Comparison of ENCODE assay signal across 10 cellular contexts in genomic region chr15:77025941-77026411, GRCh38. TPM values are rescaled to one million over a fixed set of nuclear protein-coding genes. Genes with fewer than 3 reads are reported as not detected.
A peak's percentile ranks its signal among the peaks of the same experiment; 100 is the strongest.
DNase-seq lines count a peak whose midpoint lies in the region; ATAC-seq, FAIRE-seq and TF ChIP-seq lines count a peak whose summit lies in the region.
"Had no signal": no experiment of that assay in that cellular context is flagged by ENCODE, and none has a peak within 500 bp of the region (broad histone marks: within the 10 kb centered on the region; RNA-seq: fewer than 3 reads in every experiment).

No MANE protein-coding gene starts in this region.

- no peaks in the 10 kb centered on the region for H3K4me1 ChIP-seq in right lobe of liver
- H3K4me1 ChIP-seq in HepG2 (ENCODE audit: insufficient read depth, low read length) = peaks cover 21% of the 10 kb centered on the region

- TF ChIP-seq POLR2A in right lobe of liver (IDR thresholded peaks at IDR 0.05) (no peak), HepG2 (IDR thresholded peaks at IDR 0.05; ENCODE audit: insufficient read depth in 1 of 2, low read depth in 2 of 2, low read length in 2 of 2) (no peak)

- TF ChIP-seq RAD21 in HepG2 (CRISPR knock-in tag; IDR thresholded peaks at IDR 0.05) = no peak

- no peak overlapping the region for H3K27ac ChIP-seq in right lobe of liver
- no peak overlapping the region for H3K27ac ChIP-seq in HepG2 (ENCODE audit: extremely low read length, insufficient read depth, low read length)

- H4K20me1 ChIP-seq in HepG2 (ENCODE audit: insufficient read depth, low read length) = no peaks in the 10 kb centered on the region

- H3K27me3 Mint-ChIP-seq in activated T-helper 1 cell treated with anti-CD3 and anti-CD28 coated beads, Interleukin-12 subunit alpha, Interleukin-12 subunit beta, Interleukin-2, Interleukin-4 antibody, amounts not matched to agents 30 ng/mL and 10 ng/mL and 1 ng/mL, durations not matched to agents 14 hours and 24 hours and 36 hours (ENCODE audit: insufficient read depth) = no peaks in the 10 kb centered on the region
- peaks cover 0 to 10% (median 4%) of the 10 kb centered on the region in 3 donors for H3K27me3 Mint-ChIP-seq in immature natural killer cell (ENCODE audit: low read depth in 3 of 3)
- peaks cover 13% of the 10 kb centered on the region for H3K27me3 Mint-ChIP-seq in type B pancreatic cell

- WGBS in right lobe of liver (ENCODE audit: insufficient coverage, low coverage, low lambda C conversion rate, missing lambda C conversion rate) = 60% methylated on average over 1 of the region's 4 CpGs
- 13% methylated on average over 3 of the region's 4 CpGs for WGBS in HepG2 (ENCODE audit: low lambda C conversion rate)

- intact Hi-C loops in right lobe of liver (cut with DNase I) = loop anchor here in 1 of 2 donors (10.0 kb wide), 1 partner anchor 519 kb away; no protein-coding TSS in a partner anchor
- intact Hi-C loops in HepG2 (cut with micrococcal nuclease; ENCODE audit: unreplicated experiment) = no loop called here
- intact Hi-C loops in activated T-helper 1 cell treated with anti-CD3 and anti-CD28 coated beads, Interleukin-12 subunit alpha, Interleukin-12 subunit beta, Interleukin-2, Interleukin-4 antibody, amounts not matched to agents 30 ng/mL and 10 ng/mL and 1 ng/mL, durations not matched to agents 14 hours and 24 hours and 36 hours (cut with micrococcal nuclease) = no loop called here

- peak overlapping the region; percentile 75 for H3K27ac Mint-ChIP-seq in activated T-helper 1 cell treated with anti-CD3 and anti-CD28 coated beads, Interleukin-12 subunit alpha, Interleukin-12 subunit beta, Interleukin-2, Interleukin-4 antibody, amounts not matched to agents 30 ng/mL and 10 ng/mL and 1 ng/mL, durations not matched to agents 14 hours and 24 hours and 36 hours
- H3K27ac Mint-ChIP-seq in immature natural killer cell (peak overlapping the region; percentile 61 to 82 (median 77)), type B pancreatic cell (no peak overlapping the region)

- FAIRE-seq in HepG2 (lab: Jason Lieb, UNC) = no peak

- no peak overlapping the region for H2AFZ ChIP-seq in HepG2 (ENCODE audit: low read length)

- no peak overlapping the region for H3K4me2 ChIP-seq in HepG2 (ENCODE audit: low read depth, low read length)

- H3K9me3 Mint-ChIP-seq in activated T-helper 1 cell treated with anti-CD3 and anti-CD28 coated beads, Interleukin-12 subunit alpha, Interleukin-12 subunit beta, Interleukin-2, Interleukin-4 antibody, amounts not matched to agents 30 ng/mL and 10 ng/mL and 1 ng/mL, durations not matched to agents 14 hours and 24 hours and 36 hours = no peaks in the 10 kb centered on the region
- H3K9me3 Mint-ChIP-seq in immature natural killer cell (no peaks in the 10 kb centered on the region), type B pancreatic cell (no peaks in the 10 kb centered on the region)

- TF ChIP-seq CTCF in right lobe of liver (IDR thresholded peaks at IDR 0.05) = no peak
- no peak for TF ChIP-seq CTCF in HepG2 (CRISPR knock-in tag; IDR thresholded peaks at IDR 0.05)
- TF ChIP-seq CTCF in type B pancreatic cell (conservative IDR thresholded peaks at IDR 0.05) = no peak

- no peaks in the 10 kb centered on the region for H3K79me2 ChIP-seq in HepG2 (ENCODE audit: insufficient read depth, low read length)

- CTCF ChIA-PET in HepG2 (lab: Yijun Ruan, JAX; ENCODE audit: low intra/inter-chr PET ratio, low total read pairs) = no interaction called here

- H3K36me3 Mint-ChIP-seq in activated T-helper 1 cell treated with anti-CD3 and anti-CD28 coated beads, Interleukin-12 subunit alpha, Interleukin-12 subunit beta, Interleukin-2, Interleukin-4 antibody, amounts not matched to agents 30 ng/mL and 10 ng/mL and 1 ng/mL, durations not matched to agents 14 hours and 24 hours and 36 hours (ENCODE audit: low read depth) = peaks cover 48% of the 10 kb centered on the region
- H3K36me3 Mint-ChIP-seq in immature natural killer cell (peaks cover 0 to 18% (median 3%) of the 10 kb centered on the region in 3 donors), type B pancreatic cell (no peaks in the 10 kb centered on the region)

- no peaks in the 10 kb centered on the region for H3K36me3 ChIP-seq in right lobe of liver
- no peaks in the 10 kb centered on the region for H3K36me3 ChIP-seq in HepG2 (replicated peaks in 1 of 2; ENCODE audit: control insufficient read depth in 1 of 2, insufficient read depth in 2 of 2, low read length in 2 of 2)

- DNase-seq in right lobe of liver (peak; percentile 14 to 39 (median 34)), HepG2 (ENCODE audit: low spot score) (no peak), immature natural killer cell (no peak), type B pancreatic cell (ENCODE audit: extremely low spot score, unreplicated experiment) (peak; percentile 50), Kasumi-1 (lab: John Stamatoyannopoulos, UW) (no peak), occipital lobe (lab: John Stamatoyannopoulos, UW) (no peak)
- no peak for DNase-seq in activated T-helper 1 cell treated with anti-CD3 and anti-CD28 coated beads, Interleukin-12 subunit alpha, Interleukin-12 subunit beta, Interleukin-2, Interleukin-4 antibody, amounts not matched to agents 30 ng/mL and 10 ng/mL and 1 ng/mL, durations not matched to agents 14 hours and 24 hours and 36 hours (ENCODE audit: low spot score)
- DNase-seq: activated CD4-positive, alpha-beta T cell treated with anti-CD3 and anti-CD28 coated beads, Interleukin-2, amount 50 U/mL, for 1 hour; NCI-H1436 treated with DMSO at 0.1 percent for 48 hours had no signal

- ATAC-seq in right lobe of liver (no peak), HepG2 (no peak), HG02938 (IDR thresholded peaks at IDR 0.05; ENCODE audit: unreplicated experiment) (no peak)

- TF ChIP-seq EP300 in HepG2 (IDR thresholded peaks at IDR 0.05; ENCODE audit: low read depth in 2 of 2, low read length in 2 of 2) = no peak
- no peak for TF ChIP-seq EP300 in HepG2 (CRISPR knock-in tag; IDR thresholded peaks at IDR 0.05; ENCODE audit: borderline replicate concordance)

- H3K9me3 ChIP-seq in right lobe of liver = no peaks in the 10 kb centered on the region
- no peaks in the 10 kb centered on the region for H3K9me3 ChIP-seq in HepG2 (ENCODE audit: low read length)

- POLR2A ChIA-PET in HepG2 (lab: Yijun Ruan, JAX) = no interaction called here

- H3K9ac ChIP-seq in HepG2 (ENCODE audit: insufficient read depth, low read depth, low read length) = no peak overlapping the region

- no peak overlapping the region for H3K4me3 Mint-ChIP-seq in activated T-helper 1 cell treated with anti-CD3 and anti-CD28 coated beads, Interleukin-12 subunit alpha, Interleukin-12 subunit beta, Interleukin-2, Interleukin-4 antibody, amounts not matched to agents 30 ng/mL and 10 ng/mL and 1 ng/mL, durations not matched to agents 14 hours and 24 hours and 36 hours
- H3K4me3 Mint-ChIP-seq in immature natural killer cell (no peak overlapping the region), type B pancreatic cell (no peak overlapping the region)

- in situ Hi-C loops in HepG2 (cut with HindIII; ENCODE audit: extremely low pct_ligation_motif_present, low pct_unique_long_range_greater_than_20kb) = no loop called here

- no TSS peak for BruUV-seq in HepG2 (replicated peaks; lab: Mats Ljungman, UMichigan)

- H3K27me3 ChIP-seq in right lobe of liver = no peaks in the 10 kb centered on the region
- H3K27me3 ChIP-seq in HepG2 (ENCODE audit: control insufficient read depth in 1 of 2, insufficient read depth in 2 of 2, low read length in 2 of 2) = peaks cover 7 to 36% of the 10 kb centered on the region in 2 experiments; a peak in 4 of 5 replicates

- H3K4me3 ChIP-seq in right lobe of liver = no peak overlapping the region
- H3K4me3 ChIP-seq in HepG2 (replicated peaks in 1 of 3; ENCODE audit: insufficient read depth in 1 of 3, low read depth in 2 of 3, low read length in 3 of 3) = no peak overlapping the region

- peaks cover 47% of the 10 kb centered on the region for H3K4me1 Mint-ChIP-seq in activated T-helper 1 cell treated with anti-CD3 and anti-CD28 coated beads, Interleukin-12 subunit alpha, Interleukin-12 subunit beta, Interleukin-2, Interleukin-4 antibody, amounts not matched to agents 30 ng/mL and 10 ng/mL and 1 ng/mL, durations not matched to agents 14 hours and 24 hours and 36 hours (ENCODE audit: low read depth)
- H3K4me1 Mint-ChIP-seq in immature natural killer cell (peaks cover 51% of the 10 kb centered on the region in 2 donors), type B pancreatic cell (ENCODE audit: unreplicated experiment) (peaks cover 4% of the 10 kb centered on the region)

RNA-seq across cellular contexts. Expression of gene PSTPIP1, which starts 31.1 kb away (rescaled TPM):
- 1 to 10 TPM; 1.2 to 4.9 (median 2.2) TPM for total RNA-seq in right lobe of liver
- 8.7 and 9.2 TPM in 2 replicates for total RNA-seq in HepG2 (2016; rRNA removed; fragmentation: Illumina TruSeq; extraction: Trizol)
- total RNA-seq in HepG2 (2016; cell fraction: cytosol; rRNA removed; fragmentation: Illumina TruSeq; extraction: Trizol; ENCODE audit: low read depth) = 5.7 and 10.5 TPM in 2 replicates
- 8.0 and 9.9 TPM in 2 replicates for total RNA-seq in HepG2 (2016; cell fraction: insoluble cytoplasmic fraction; rRNA removed; fragmentation: Illumina TruSeq; extraction: Trizol)
- total RNA-seq in HepG2 (2016; cell fraction: membrane; rRNA removed; fragmentation: Illumina TruSeq; extraction: Trizol) = 9.1 and 10.1 TPM in 2 replicates
- 2.9 and 4.0 TPM in 2 replicates for total RNA-seq in HepG2 (2016; cell fraction: nucleus; rRNA removed; fragmentation: Illumina TruSeq; extraction: Trizol)
- polyA plus RNA-seq in HepG2 (2011; rRNA removed) = 4.4 TPM in 2 replicates
- polyA plus RNA-seq in HepG2 (2011; cell fraction: cytosol; rRNA removed) = 3.9 and 5.6 TPM in 2 replicates
- 4.4 and 6.8 TPM in 2 replicates for polyA plus RNA-seq in HepG2 (2011; cell fraction: nucleus; rRNA removed)
- polyA plus RNA-seq in HepG2 (2012) = 3.9 and 7.4 TPM in 2 replicates
- 7.4 and 12.4 TPM in 2 replicates for polyA plus RNA-seq in HepG2 (2016; cell fraction: cytosol; fragmentation: Illumina TruSeq; extraction: Trizol; ENCODE audit: low read depth)
- 7.8 and 11.1 TPM in 2 replicates for polyA plus RNA-seq in HepG2 (2016; cell fraction: insoluble cytoplasmic fraction; fragmentation: Illumina TruSeq; extraction: Trizol; ENCODE audit: low read depth)
- 9.1 and 13.5 TPM in 2 replicates for polyA plus RNA-seq in HepG2 (2016; cell fraction: membrane; fragmentation: Illumina TruSeq; extraction: Trizol; ENCODE audit: low read depth)
- 6.9 and 7.5 TPM in 2 replicates for polyA plus RNA-seq in HepG2 (2016; cell fraction: nucleus; fragmentation: Illumina TruSeq; extraction: Trizol; ENCODE audit: insufficient read depth, low read depth)
- polyA minus RNA-seq in HepG2 (2011; rRNA and poly(A)+ RNA removed; ENCODE audit: low replicate concordance) = 2.2 TPM in 1 of 2 replicates, not detected in the other
- polyA minus RNA-seq in HepG2 (2011; cell fraction: cytosol; rRNA and poly(A)+ RNA removed) = 3.2 TPM in 1 of 2 replicates, not detected in the other
- polyA minus RNA-seq in HepG2 (2011; cell fraction: nucleus; rRNA and poly(A)+ RNA removed) = 1.8 and 2.4 TPM in 2 replicates
- 218 and 226 TPM in 2 replicates for total RNA-seq in activated T-helper 1 cell treated with anti-CD3 and anti-CD28 coated beads, Interleukin-12 subunit alpha, Interleukin-12 subunit beta, Interleukin-2, Interleukin-4 antibody, amounts not matched to agents 30 ng/mL and 10 ng/mL and 1 ng/mL, durations not matched to agents 14 hours and 24 hours and 36 hours
- 100 to 1,000 TPM in 1 of 3 donors, 10 to 100 TPM in 2; 84.4 to 127 (median 99.3) TPM for polyA plus RNA-seq in immature natural killer cell
- 0.77 TPM in 1 of 2 replicates, not detected in the other for total RNA-seq in type B pancreatic cell (ENCODE audit: low replicate concordance)
- 0.62 TPM for total RNA-seq in occipital lobe

RNA-seq across cellular contexts. Expression of gene TSPAN3, which starts 44.9 kb away (rescaled TPM):
- total RNA-seq in right lobe of liver (100 to 1,000 TPM in 1 of 6 experiments, 10 to 100 TPM in 5; 35.6 to 103 (median 63.2) TPM), HepG2 (2016; rRNA removed; fragmentation: Illumina TruSeq; extraction: Trizol) (102 and 170 TPM in 2 replicates), type B pancreatic cell (ENCODE audit: low replicate concordance) (288 and 377 TPM in 2 replicates), occipital lobe (202 TPM)
- 51.2 and 62.4 TPM in 2 replicates for total RNA-seq in HepG2 (2016; cell fraction: cytosol; rRNA removed; fragmentation: Illumina TruSeq; extraction: Trizol; ENCODE audit: low read depth)
- 108 and 171 TPM in 2 replicates for total RNA-seq in HepG2 (2016; cell fraction: insoluble cytoplasmic fraction; rRNA removed; fragmentation: Illumina TruSeq; extraction: Trizol)
- 109 and 138 TPM in 2 replicates for total RNA-seq in HepG2 (2016; cell fraction: membrane; rRNA removed; fragmentation: Illumina TruSeq; extraction: Trizol)
- 128 and 152 TPM in 2 replicates for total RNA-seq in HepG2 (2016; cell fraction: nucleus; rRNA removed; fragmentation: Illumina TruSeq; extraction: Trizol)
- polyA plus RNA-seq in HepG2 (2011; rRNA removed) (155 and 167 TPM in 2 replicates), immature natural killer cell (100 to 1,000 TPM in 2 of 3 donors, 10 to 100 TPM in 1; 96.3 to 145 (median 105) TPM)
- polyA plus RNA-seq in HepG2 (2011; cell fraction: cytosol; rRNA removed) = 231 and 297 TPM in 2 replicates
- 56.3 and 77.8 TPM in 2 replicates for polyA plus RNA-seq in HepG2 (2011; cell fraction: nucleus; rRNA removed)
- 134 and 159 TPM in 2 replicates for polyA plus RNA-seq in HepG2 (2012)
- 52.0 and 77.5 TPM in 2 replicates for polyA plus RNA-seq in HepG2 (2016; cell fraction: cytosol; fragmentation: Illumina TruSeq; extraction: Trizol; ENCODE audit: low read depth)
- polyA plus RNA-seq in HepG2 (2016; cell fraction: insoluble cytoplasmic fraction; fragmentation: Illumina TruSeq; extraction: Trizol; ENCODE audit: low read depth) = 105 and 130 TPM in 2 replicates
- 93.2 and 115 TPM in 2 replicates for polyA plus RNA-seq in HepG2 (2016; cell fraction: membrane; fragmentation: Illumina TruSeq; extraction: Trizol; ENCODE audit: low read depth)
- polyA plus RNA-seq in HepG2 (2016; cell fraction: nucleus; fragmentation: Illumina TruSeq; extraction: Trizol; ENCODE audit: insufficient read depth, low read depth) = 217 and 229 TPM in 2 replicates
- polyA minus RNA-seq in HepG2 (2011; rRNA and poly(A)+ RNA removed; ENCODE audit: low replicate concordance) = 238 and 277 TPM in 2 replicates
- polyA minus RNA-seq in HepG2 (2011; cell fraction: cytosol; rRNA and poly(A)+ RNA removed) = 83.9 and 119 TPM in 2 replicates
- polyA minus RNA-seq in HepG2 (2011; cell fraction: nucleus; rRNA and poly(A)+ RNA removed) = 38.1 and 56.6 TPM in 2 replicates
- total RNA-seq in activated T-helper 1 cell treated with anti-CD3 and anti-CD28 coated beads, Interleukin-12 subunit alpha, Interleukin-12 subunit beta, Interleukin-2, Interleukin-4 antibody, amounts not matched to agents 30 ng/mL and 10 ng/mL and 1 ng/mL, durations not matched to agents 14 hours and 24 hours and 36 hours = 41.5 and 41.6 TPM in 2 replicates

Comparison
In these comparisons a context has a peak if more than half of its experiments do, and no peak if none do; other contexts are left out.
1. DNase-seq: peak in right lobe of liver (3 of 3) and type B pancreatic cell (single experiment); none in HepG2 (single experiment), activated T-helper 1 cell treated with anti-CD3 and anti-CD28 coated beads, Interleukin-12 subunit alpha, Interleukin-12 subunit beta, Interleukin-2, Interleukin-4 antibody, amounts not matched to agents 30 ng/mL and 10 ng/mL and 1 ng/mL, durations not matched to agents 14 hours and 24 hours and 36 hours (single experiment), immature natural killer cell (0 of 3), Kasumi-1 (0 of 2) and occipital lobe (single experiment).
2. RNA of gene PSTPIP1, which starts 31.1 kb away (total RNA-seq): 218 to 226 TPM in activated T-helper 1 cell treated with anti-CD3 and anti-CD28 coated beads, Interleukin-12 subunit alpha, Interleukin-12 subunit beta, Interleukin-2, Interleukin-4 antibody, amounts not matched to agents 30 ng/mL and 10 ng/mL and 1 ng/mL, durations not matched to agents 14 hours and 24 hours and 36 hours; 2.9 to 10.5 TPM in HepG2, 1.2 to 4.9 TPM in right lobe of liver, 0.77 TPM in type B pancreatic cell and 0.62 TPM in occipital lobe (single experiment); every median in the first group is over 10 times any median in the second.